In the genomic region with DNA sequence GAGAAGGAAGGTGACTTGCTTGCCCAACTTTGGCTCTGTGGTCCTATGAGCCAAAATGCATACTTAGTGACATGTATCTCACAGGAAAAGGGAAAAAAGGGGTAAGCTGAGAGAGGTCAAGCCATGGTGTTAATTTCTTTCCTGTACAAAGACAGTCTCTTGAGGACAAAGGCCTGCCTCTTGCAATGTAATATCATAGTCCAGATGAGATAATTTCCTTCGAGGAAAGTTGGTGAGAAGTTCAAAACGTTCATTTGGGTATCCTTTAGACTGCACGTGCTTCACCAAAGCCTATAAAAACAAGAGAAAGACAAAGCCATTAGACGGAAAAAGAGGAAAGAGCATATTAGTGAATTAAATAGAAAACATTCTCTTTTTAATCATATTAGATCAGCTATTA, we compare ENCODE assay signal across 1 cellular context.
TF ChIP-seq lines count a peak whose summit lies in the region.

No MANE protein-coding gene starts in this region.

TF ChIP-seq in HEK293T, 16 proteins besides CTCF, POLR2A, EP300 and RAD21 (continued from another document):
- TF ChIP-seq CTBP1 (IDR thresholded peaks at IDR 0.05; ENCODE audit: borderline replicate concordance) (no peak), NFRKB (IDR thresholded peaks at IDR 0.05) (no peak), LEF1 (IDR thresholded peaks at IDR 0.05; ENCODE audit: borderline replicate concordance) (no peak), TARDBP (IDR thresholded peaks at IDR 0.05) (no peak)
